ENCODE assay signal across 32 cellular contexts in the genomic region with DNA sequence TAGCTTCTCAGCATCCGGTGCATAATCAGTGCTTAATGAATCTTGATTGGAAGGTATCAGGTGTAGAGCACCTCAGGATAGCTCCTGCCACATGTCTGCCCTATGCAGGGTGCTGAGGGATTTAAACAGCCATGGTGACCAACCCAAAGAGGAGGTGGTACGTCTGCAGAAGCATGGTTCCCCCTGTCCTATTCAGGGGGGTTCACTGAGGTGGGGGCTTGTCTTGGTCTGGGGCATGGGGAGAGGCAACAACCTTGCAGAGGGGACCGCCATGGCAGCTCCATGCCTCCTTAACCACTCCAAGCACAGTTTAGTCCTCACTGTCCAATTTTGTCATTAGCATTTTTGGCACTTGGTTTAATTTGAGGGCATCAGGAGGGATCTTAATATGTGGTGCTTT. TPM values are rescaled to one million over a fixed set of nuclear protein-coding genes. Genes with fewer than 3 reads are reported as not detected.
"Had no signal": no experiment of that assay in that cellular context is flagged by ENCODE, and none has a peak within 500 bp of the region (broad histone marks: within the 10 kb centered on the region; RNA-seq: fewer than 3 reads in every experiment).

No MANE protein-coding gene starts in this region.

- H3K27ac ChIP-seq: brain microvascular endothelial cell, coronary artery had no signal

- H3K27ac Mint-ChIP-seq: activated CD4-positive, alpha-beta memory T cell treated with anti-CD3 and anti-CD28 coated beads for 36 hours; activated CD8-positive, alpha-beta memory T cell treated with anti-CD3 and anti-CD28 coated beads, Interleukin-2, amount 10 ng/mL, durations not matched to agents 7 days and 5 days; dendritic cell treated with granulocyte-macrophage colony-stimulating factor and Interleukin-4, amounts not matched to agents 40 ng/mL and 50 ng/mL, for 4 days; endodermal cell had no signal

- H3K9me3 Mint-ChIP-seq: activated CD4-positive, alpha-beta memory T cell treated with anti-CD3 and anti-CD28 coated beads for 36 hours; activated CD4-positive, alpha-beta T cell treated with anti-CD3 and anti-CD28 coated beads, Interleukin-2, amount 10 ng/mL, durations not matched to agents 24 days and 14 days; activated T-helper 17 cell treated with anti-CD3 and anti-CD28 coated beads, Interleukin-2, amount 50 U/mL, for 72 hours; central memory CD8-positive, alpha-beta T cell; dendritic cell treated with granulocyte-macrophage colony-stimulating factor and Interleukin-4, amounts not matched to agents 40 ng/mL and 50 ng/mL, for 4 days; endodermal cell; T-helper 2 cell treated with Interferon-gamma antibody and Interleukin-4, amounts not matched to agents 5 μg/mL and 100 μg/mL, for 36 hours had no signal

- ATAC-seq: activated CD4-positive, alpha-beta T cell treated with anti-CD3 and anti-CD28 coated beads for 36 hours; activated CD8-positive, alpha-beta memory T cell treated with anti-CD3 and anti-CD28 coated beads, Interleukin-2, amount 10 ng/mL, durations not matched to agents 7 days and 5 days; activated CD8-positive, alpha-beta T cell treated with anti-CD3 and anti-CD28 coated beads, Interleukin-2, amount 10 ng/mL, durations not matched to agents 7 days and 5 days; activated T-helper 17 cell treated with anti-CD3 and anti-CD28 coated beads, Interleukin-2, amount 50 U/mL, for 72 hours; T-helper 17 cell had no signal

- DNase-seq: activated CD4-positive, alpha-beta memory T cell treated with anti-CD3 and anti-CD28 coated beads for 36 hours; activated CD4-positive, alpha-beta T cell treated with anti-CD3 and anti-CD28 coated beads for 36 hours; activated CD4-positive, alpha-beta T cell treated with anti-CD3 and anti-CD28 coated beads, Interleukin-2, amount 10 ng/mL, durations not matched to agents 24 days and 14 days; activated CD4-positive, CD25-positive, alpha-beta regulatory T cell; activated CD4-positive, CD25-positive, alpha-beta regulatory T cell treated with anti-CD3 and anti-CD28 coated beads, Interleukin-2, amount 50 U/mL, for 72 hours; activated CD8-positive, alpha-beta memory T cell treated with anti-CD3 and anti-CD28 coated beads, Interleukin-2, amount 10 ng/mL, durations not matched to agents 7 days and 5 days; activated CD8-positive, alpha-beta memory T cell treated with anti-CD3 and anti-CD28 coated beads, Interleukin-2, amount 50 U/mL, for 4 hours; activated CD8-positive, alpha-beta T cell treated with anti-CD3 and anti-CD28 coated beads, Interleukin-2, amount 10 ng/mL, durations not matched to agents 7 days and 5 days; activated effector memory CD4-positive, alpha-beta T cell treated with Interleukin-2 at 50 U/mL for 16 hours; activated gamma-delta T cell treated with Interleukin-2 at 50 U/mL for 16 hours; activated naive CD4-positive, alpha-beta T cell treated with anti-CD3 and anti-CD28 coated beads, Interleukin-2, amount 50 U/mL, for 16 hours; activated naive CD4-positive, alpha-beta T cell treated with Interleukin-2 at 50 U/mL for 16 hours; activated T-cell treated with anti-CD3 and anti-CD28 coated beads, Interleukin-2, amount 50 U/mL, for 1 hour; amniotic stem cell; anterior cingulate cortex; brain microvascular endothelial cell; dorsolateral prefrontal cortex; effector memory CD4-positive, alpha-beta T cell; endodermal cell; foreskin fibroblast; T-helper 1 cell; T-helper 17 cell; T1000 had no signal

- H3K4me3 Mint-ChIP-seq: activated CD4-positive, alpha-beta memory T cell treated with anti-CD3 and anti-CD28 coated beads for 36 hours; activated CD4-positive, alpha-beta T cell treated with anti-CD3 and anti-CD28 coated beads for 36 hours; activated CD4-positive, alpha-beta T cell treated with anti-CD3 and anti-CD28 coated beads, Interleukin-2, amount 10 ng/mL, durations not matched to agents 24 days and 14 days; activated CD8-positive, alpha-beta memory T cell treated with anti-CD3 and anti-CD28 coated beads, Interleukin-2, amount 10 ng/mL, durations not matched to agents 7 days and 5 days; activated CD8-positive, alpha-beta T cell treated with anti-CD3 and anti-CD28 coated beads, Interleukin-2, amount 10 ng/mL, durations not matched to agents 7 days and 5 days; activated naive CD8-positive, alpha-beta T cell; activated T-helper 17 cell treated with anti-CD3 and anti-CD28 coated beads, Interleukin-2, amount 50 U/mL, for 72 hours; central memory CD8-positive, alpha-beta T cell; dendritic cell treated with granulocyte-macrophage colony-stimulating factor and Interleukin-4, amounts not matched to agents 40 ng/mL and 50 ng/mL, for 4 days; endodermal cell; T-helper 17 cell; T-helper 2 cell treated with Interferon-gamma antibody and Interleukin-4, amounts not matched to agents 5 μg/mL and 100 μg/mL, for 36 hours had no signal

- H3K27me3 Mint-ChIP-seq: activated CD4-positive, alpha-beta memory T cell treated with anti-CD3 and anti-CD28 coated beads for 36 hours; activated CD4-positive, alpha-beta T cell treated with anti-CD3 and anti-CD28 coated beads for 36 hours; activated CD4-positive, alpha-beta T cell treated with anti-CD3 and anti-CD28 coated beads, Interleukin-2, amount 10 ng/mL, durations not matched to agents 24 days and 14 days; activated CD8-positive, alpha-beta memory T cell treated with anti-CD3 and anti-CD28 coated beads, Interleukin-2, amount 10 ng/mL, durations not matched to agents 7 days and 5 days; activated naive CD8-positive, alpha-beta T cell; activated T-helper 17 cell treated with anti-CD3 and anti-CD28 coated beads, Interleukin-2, amount 50 U/mL, for 72 hours; central memory CD8-positive, alpha-beta T cell; dendritic cell treated with granulocyte-macrophage colony-stimulating factor and Interleukin-4, amounts not matched to agents 40 ng/mL and 50 ng/mL, for 4 days; T-helper 17 cell had no signal

RNA-seq across cellular contexts. Expression of a gene that starts 40.1 kb away (rescaled TPM):
- total RNA-seq: bronchial epithelial cell, esophagus mucosa, frontal cortex had no signal
